Comparison of ENCODE assay signal across 8 cellular contexts in the genomic region with DNA sequence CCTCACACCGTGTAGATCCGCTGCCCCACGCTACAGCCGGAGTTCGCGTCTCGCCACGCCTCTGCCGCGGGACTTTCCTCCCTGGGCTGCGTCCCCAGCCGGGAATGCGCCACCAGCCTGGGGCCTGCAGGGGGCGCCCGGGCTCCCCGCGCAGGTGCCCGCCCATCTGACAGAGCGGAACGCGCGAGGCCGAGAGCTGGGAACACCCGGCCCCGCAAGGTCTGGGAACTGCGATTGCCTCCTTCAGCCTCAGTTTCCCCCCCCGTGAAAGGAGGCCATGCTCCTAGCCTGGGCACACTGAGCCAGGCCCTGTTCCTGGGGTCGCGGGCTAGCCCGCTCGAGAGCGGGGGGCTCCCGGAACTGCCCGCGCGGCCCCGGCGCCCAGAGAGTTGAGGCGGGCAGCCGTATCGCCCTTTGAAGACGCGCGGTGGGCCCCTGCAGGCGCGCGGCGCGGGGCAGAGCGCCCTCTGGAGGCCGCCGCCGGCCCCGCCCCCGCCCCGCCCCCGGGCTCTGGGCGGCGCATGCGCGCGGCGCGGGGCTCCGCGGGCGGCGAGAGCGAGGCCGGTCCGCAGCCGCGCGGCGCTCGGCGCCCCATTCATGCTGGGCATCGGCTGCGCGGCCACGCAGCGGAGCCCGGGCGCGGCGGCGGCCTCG. TPM values are rescaled to one million over a fixed set of nuclear protein-coding genes. Genes with fewer than 3 reads are reported as not detected.
DNase-seq lines count a peak whose midpoint lies in the region; ATAC-seq, FAIRE-seq and TF ChIP-seq lines count a peak whose summit lies in the region.

A gene (plus strand): TSS at position 594 of the 654 bp plus-strand sequence. CDS start 5,479 bp downstream, outside the sequence.

- H3K36me3 Mint-ChIP-seq in T-helper 17 cell (ENCODE audit: low read depth): no peaks in the 10 kb centered on the region

- H3K27me3 Mint-ChIP-seq in T-helper 17 cell: peaks cover 15% of the 10 kb centered on the region

- H3K4me3 Mint-ChIP-seq in T-helper 17 cell: peak within 1 kb of the TSS; percentile 89

- TF ChIP-seq CTCF in retinal pigment epithelial cell (conservative IDR thresholded peaks at IDR 0.05; ENCODE audit: low read depth, low read length): peak; percentile 76

- peaks cover 23% of the 10 kb centered on the region for H3K4me1 Mint-ChIP-seq in T-helper 17 cell

- H3K4me3 ChIP-seq in retinal pigment epithelial cell (ENCODE audit: low read length): peak within 1 kb of the TSS; percentile 62

- H3K9me3 ChIP-seq in T-helper 17 cell (ENCODE audit: control insufficient read depth, low read length, poor library complexity, severe bottlenecking): no peaks in the 10 kb centered on the region

- no peak for TF ChIP-seq POLR2A in GM12892 (IDR thresholded peaks at IDR 0.05; ENCODE audit: low read depth, low read length)

- peak; percentile 54 for ATAC-seq in HG02610 (IDR thresholded peaks at IDR 0.05; ENCODE audit: unreplicated experiment)
- ATAC-seq in T-helper 17 cell: peak; percentile 89

- peak within 1 kb of the TSS; percentile 94 for H3K27ac Mint-ChIP-seq in T-helper 17 cell

- peak; percentile 61 for FAIRE-seq in GM12892 (lab: Jason Lieb, UNC)

- DNase-seq in GM12892 (ENCODE audit: insufficient read length) (peak; percentile 93), NCI-H1092 (lab: John Stamatoyannopoulos, UW) (peak; percentile 44), T-helper 17 cell (peak; percentile 89 to 93 (median 89)), anterior cingulate cortex (lab: John Stamatoyannopoulos, UW) (peak in 53 of 58 donors; percentile 21 to 81 (median 65)), hepatic stellate cell (ENCODE audit: low spot score) (peak; percentile 94), retinal pigment epithelial cell (ENCODE audit: low read depth) (no peak), cerebellar nuclear complex (lab: John Stamatoyannopoulos, UW) (no peak)

RNA-seq across cellular contexts. Expression of the gene that starts here (rescaled TPM):
- 6.4 TPM for polyA plus RNA-seq in GM12892 (2012; ENCODE audit: missing spikeins)
- 10 to 100 TPM; 13.7 to 16.4 TPM for total RNA-seq in T-helper 17 cell

Comparison
In these comparisons a context has a peak if more than half of its experiments do, and no peak if none do; other contexts are left out.
1. DNase-seq: peak in GM12892 (single experiment), NCI-H1092 (single experiment), T-helper 17 cell (3 of 3), anterior cingulate cortex (53 of 58) and hepatic stellate cell (single experiment); none in retinal pigment epithelial cell (single experiment) and cerebellar nuclear complex (0 of 2).